Comparison of ENCODE assay signal across 10 cellular contexts in the genomic region with DNA sequence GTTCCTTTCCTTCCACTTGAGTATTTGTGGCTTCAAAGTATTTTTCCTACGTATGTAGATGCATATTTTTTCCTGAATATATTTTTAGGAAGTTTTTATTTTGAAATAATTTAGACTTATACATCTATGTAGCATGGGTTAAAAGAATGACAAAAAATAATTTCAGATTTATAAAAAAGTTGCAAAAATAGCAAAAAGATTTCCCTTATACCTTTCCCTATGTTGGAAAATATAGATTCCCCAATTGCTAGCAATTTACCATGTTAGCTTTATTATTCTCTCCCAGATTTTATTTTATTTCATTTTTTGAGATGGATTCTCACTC.
DNase-seq lines count a peak whose midpoint lies in the region; ATAC-seq and TF ChIP-seq lines count a peak whose summit lies in the region.
"Had no signal": no experiment of that assay in that cellular context is flagged by ENCODE, and none has a peak within 500 bp of the region (broad histone marks: within the 10 kb centered on the region; RNA-seq: fewer than 3 reads in every experiment).

No MANE protein-coding gene starts in this region.

- no peak for DNase-seq in AG04449 (ENCODE audit: low read depth, low spot score)
- DNase-seq in RWPE1 (ENCODE audit: low spot score) = no peak
- DNase-seq in fibroblast of mammary gland (ENCODE audit: low read depth) = no peak
- DNase-seq in retinal pigment epithelial cell (ENCODE audit: low read depth) = no peak
- DNase-seq in NCI-H748 treated with DMSO at 0.1 percent for 48 hours (lab: John Stamatoyannopoulos, UW) = no peak
- DNase-seq in activated CD8-positive, alpha-beta T cell treated with anti-CD3 and anti-CD28 coated beads, Interleukin-2, amount 10 ng/mL, durations not matched to agents 7 days and 5 days = no peak
- no peak for DNase-seq in left colon
- DNase-seq in EL = no peak

- TF ChIP-seq CTCF in AG04449 (IDR thresholded peaks at IDR 0.05; ENCODE audit: insufficient read depth, low read length, missing control alignments) (no peak), RWPE1 (conservative IDR thresholded peaks at IDR 0.05; ENCODE audit: low read depth) (peak; percentile 54), fibroblast of mammary gland (conservative IDR thresholded peaks at IDR 0.05; ENCODE audit: control insufficient read depth, insufficient read depth, low read depth, low read length) (no peak), retinal pigment epithelial cell (conservative IDR thresholded peaks at IDR 0.05; ENCODE audit: low read depth, low read length) (no peak)

- POLR2A ChIA-PET in AG04449 (lab: Yijun Ruan, JAX) = interaction anchor here (0.6 to 2.7 kb wide), 15 partner anchors 9 to 220 kb away, joined by 3 to 51 read pairs (median 4); a partner anchor contains a TSS
- POLR2A ChIA-PET in RWPE1 (lab: Yijun Ruan, JAX; ENCODE audit: low non-redundant PET) = interaction anchor here (3.0 kb wide), 1 partner anchor 142 kb away, joined by 18 read pairs; a partner anchor contains a TSS
- POLR2A ChIA-PET in activated CD8-positive, alpha-beta T cell treated with anti-CD3 and anti-CD28 coated beads, Interleukin-2, amount 10 ng/mL, durations not matched to agents 7 days and 5 days (lab: Charles Lee) = interaction anchor here (2.8 kb wide), 1 partner anchor 142 kb away, joined by 10 read pairs; a partner anchor contains a TSS

- peaks cover 8% of the 10 kb centered on the region for H3K4me1 Mint-ChIP-seq in activated CD8-positive, alpha-beta T cell treated with anti-CD3 and anti-CD28 coated beads, Interleukin-2, amount 10 ng/mL, durations not matched to agents 7 days and 5 days (ENCODE audit: low read depth)

- CTCF ChIA-PET in AG04449 (lab: Yijun Ruan, JAX) = interaction anchor here (0.7 to 2.7 kb wide), 20 partner anchors 10 to 185 kb away, joined by 3 to 19 read pairs (median 4); a partner anchor contains a TSS
- CTCF ChIA-PET in RWPE1 (lab: Yijun Ruan, JAX) = interaction anchor here (0.6 to 1.4 kb wide), 8 partner anchors 30 to 240 kb away, joined by 3 to 7 read pairs (median 4); no protein-coding TSS in a partner anchor
- CTCF ChIA-PET in activated CD8-positive, alpha-beta T cell treated with anti-CD3 and anti-CD28 coated beads, Interleukin-2, amount 10 ng/mL, durations not matched to agents 7 days and 5 days (lab: Charles Lee) = interaction anchor here (0.5 to 2.0 kb wide), 21 partner anchors 9 to 420 kb away, joined by 3 to 9 read pairs (median 3); a partner anchor contains a TSS

- H3K4me3 Mint-ChIP-seq in activated CD8-positive, alpha-beta T cell treated with anti-CD3 and anti-CD28 coated beads, Interleukin-2, amount 10 ng/mL, durations not matched to agents 7 days and 5 days = no peak overlapping the region
- H3K4me3 Mint-ChIP-seq: central memory CD8-positive, alpha-beta T cell; natural killer cell had no signal

- H3K36me3 Mint-ChIP-seq in activated CD8-positive, alpha-beta T cell treated with anti-CD3 and anti-CD28 coated beads, Interleukin-2, amount 10 ng/mL, durations not matched to agents 7 days and 5 days (ENCODE audit: low read depth) = peaks cover 10% of the 10 kb centered on the region
- H3K36me3 Mint-ChIP-seq: natural killer cell had no signal

- ATAC-seq in activated CD8-positive, alpha-beta T cell treated with anti-CD3 and anti-CD28 coated beads, Interleukin-2, amount 10 ng/mL, durations not matched to agents 7 days and 5 days = no peak
- ATAC-seq in left colon = no peak

- H3K27ac ChIP-seq in RWPE1 = peak overlapping the region; percentile 99

- H3K27ac Mint-ChIP-seq in activated CD8-positive, alpha-beta T cell treated with anti-CD3 and anti-CD28 coated beads, Interleukin-2, amount 10 ng/mL, durations not matched to agents 7 days and 5 days = no peak overlapping the region

- no peaks in the 10 kb centered on the region for H3K9me3 Mint-ChIP-seq in activated CD8-positive, alpha-beta T cell treated with anti-CD3 and anti-CD28 coated beads, Interleukin-2, amount 10 ng/mL, durations not matched to agents 7 days and 5 days (ENCODE audit: insufficient read depth)
- H3K9me3 Mint-ChIP-seq: central memory CD8-positive, alpha-beta T cell; natural killer cell had no signal

- H3K4me3 ChIP-seq in AG04449 (ENCODE audit: low read depth, low read length) (peak overlapping the region; percentile 38), fibroblast of mammary gland (ENCODE audit: control insufficient read depth, low read depth, low read length) (peak overlapping the region; percentile 9), retinal pigment epithelial cell (ENCODE audit: low read length) (peak overlapping the region; percentile 39)

- H3K27me3 Mint-ChIP-seq in activated CD8-positive, alpha-beta T cell treated with anti-CD3 and anti-CD28 coated beads, Interleukin-2, amount 10 ng/mL, durations not matched to agents 7 days and 5 days (ENCODE audit: low read depth) = no peaks in the 10 kb centered on the region
- H3K27me3 Mint-ChIP-seq: central memory CD8-positive, alpha-beta T cell had no signal

- intact Hi-C loops in left colon (cut with DNase I, micrococcal nuclease) = loop anchor here in 1 of 2 donors (5.0 to 10.0 kb wide), 2 partner anchors 60 to 142 kb away; a partner anchor contains a TSS
